ENCODE assay signal across 19 cellular contexts in genomic region chr3:175208316-175208715, GRCh38.
A peak's percentile ranks its signal among the peaks of the same experiment; 100 is the strongest.
DNase-seq lines count a peak whose midpoint lies in the region; ATAC-seq and TF ChIP-seq lines count a peak whose summit lies in the region.
"Had no signal": no experiment of that assay in that cellular context is flagged by ENCODE, and none has a peak within 500 bp of the region (broad histone marks: within the 10 kb centered on the region; RNA-seq: fewer than 3 reads in every experiment).

No MANE protein-coding gene starts in this region.

- TF ChIP-seq POLR2A in breast epithelium (IDR thresholded peaks at IDR 0.05) (no peak), stomach (IDR thresholded peaks at IDR 0.05) (no peak)

- H3K36me3 ChIP-seq in breast epithelium (no peaks in the 10 kb centered on the region), mammary epithelial cell (ENCODE audit: insufficient read depth, low read length) (no peaks in the 10 kb centered on the region), stomach (no peaks in the 10 kb centered on the region), H7 (replicated peaks; ENCODE audit: control insufficient read depth, insufficient read depth, low read length) (no peaks in the 10 kb centered on the region)
- H3K36me3 ChIP-seq: HAP-1, neutrophil, spleen had no signal

- H3K36me3 Mint-ChIP-seq in MCF 10A (ENCODE audit: insufficient read depth, unreplicated experiment), result no peaks in the 10 kb centered on the region

- no peak for TF ChIP-seq EP300 in stomach (IDR thresholded peaks at IDR 0.05)

- H3K79me2 ChIP-seq in mammary epithelial cell (ENCODE audit: insufficient read depth, low read length), result no peaks in the 10 kb centered on the region

- POLR2A ChIA-PET in MCF 10A (lab: Yijun Ruan, JAX), result interaction anchor here (0.6 kb wide), 1 partner anchor 206 kb away, joined by 3 read pairs; no protein-coding TSS in a partner anchor

- ATAC-seq in HG03354 (IDR thresholded peaks at IDR 0.05; ENCODE audit: poor library complexity, severe bottlenecking, unreplicated experiment), result no peak
- ATAC-seq: activated naive CD8-positive, alpha-beta T cell treated with anti-CD3 and anti-CD28 coated beads, Interleukin-2, amount 50 U/mL, for 24 hours had no signal

- intact Hi-C loops in MCF 10A (cut with micrococcal nuclease), result no loop called here
- intact Hi-C loops in breast epithelium (cut with DNase I; ENCODE audit: low total_unique reads), result no loop called here
- intact Hi-C loops in mammary epithelial cell (cut with micrococcal nuclease), result no loop called here
- intact Hi-C loops in stomach (cut with DNase I; ENCODE audit: low total_unique reads), result no loop called here

- H3K4me1 ChIP-seq in breast epithelium (no peaks in the 10 kb centered on the region), mammary epithelial cell (ENCODE audit: insufficient read depth, low read length) (peaks cover 3% of the 10 kb centered on the region), stomach (no peaks in the 10 kb centered on the region)
- H3K4me1 ChIP-seq: spleen had no signal

- DNase-seq in MCF 10A (ENCODE audit: unreplicated experiment) (peak; percentile 38), breast epithelium (ENCODE audit: low spot score in 2 of 2) (no peak), mammary epithelial cell (no peak), iris pigment epithelial cell (ENCODE audit: low read depth) (peak; percentile 73), stomach (no peak), H7 (no peak)
- DNase-seq: activated CD4-positive, alpha-beta T cell treated with anti-CD3 and anti-CD28 coated beads, Interleukin-2, amount 50 U/mL, for 4 hours; activated naive CD8-positive, alpha-beta T cell treated with anti-CD3 and anti-CD28 coated beads, Interleukin-2, amount 50 U/mL, for 24 hours; activated T-cell treated with anti-CD3 and anti-CD28 coated beads, Interleukin-2, amount 50 U/mL, for 48 hours; NCI-H1694 treated with DMSO at 0.1 percent for 48 hours; NCI-H82; spleen; T-helper 9 cell had no signal

- H3K9ac ChIP-seq in mammary epithelial cell (ENCODE audit: insufficient read depth, low read length), result no peak overlapping the region
- H3K9ac ChIP-seq: KMS-11 had no signal

- H3K27me3 ChIP-seq in breast epithelium (no peaks in the 10 kb centered on the region), mammary epithelial cell (ENCODE audit: insufficient read depth, low read length) (no peaks in the 10 kb centered on the region), stomach (no peaks in the 10 kb centered on the region), H7 (ENCODE audit: control insufficient read depth, insufficient read depth, low read length) (no peaks in the 10 kb centered on the region)
- H3K27me3 ChIP-seq: neutrophil, spleen had no signal

- CTCF ChIA-PET in MCF 10A (lab: Yijun Ruan, JAX) (interaction anchor here (0.6 kb wide), 2 partner anchors 62 to 92 kb away, joined by 4 read pairs; no protein-coding TSS in a partner anchor), mammary epithelial cell (lab: Charles Lee; ENCODE audit: low non-redundant PET) (no interaction called here)

- no peak overlapping the region for H3K4me3 Mint-ChIP-seq in MCF 10A (ENCODE audit: unreplicated experiment)
- H3K4me3 Mint-ChIP-seq: activated naive CD8-positive, alpha-beta T cell treated with anti-CD3 and anti-CD28 coated beads, Interleukin-2, amount 50 U/mL, for 24 hours; dendritic cell treated with granulocyte-macrophage colony-stimulating factor and Interleukin-4, amounts not matched to agents 40 ng/mL and 50 ng/mL, for 4 days had no signal

- dilution Hi-C loops in mammary epithelial cell (cut with HindIII; ENCODE audit: low sequenced_read_pairs), result no loop called here

- H3K4me3 ChIP-seq in breast epithelium, result no peak overlapping the region
- no peak overlapping the region for H3K4me3 ChIP-seq in mammary epithelial cell (replicated peaks in 1 of 3; ENCODE audit: insufficient read depth in 1 of 3, low read depth in 2 of 3, low read length in 3 of 3)
- no peak overlapping the region for H3K4me3 ChIP-seq in stomach
- H3K4me3 ChIP-seq in H7 (ENCODE audit: insufficient read depth, low read depth, low read length), result no peak overlapping the region
- H3K4me3 ChIP-seq: HAP-1, spleen had no signal

- H3K9me3 Mint-ChIP-seq in MCF 10A (ENCODE audit: unreplicated experiment), result peaks cover 20% of the 10 kb centered on the region

- no peaks in the 10 kb centered on the region for H4K20me1 ChIP-seq in mammary epithelial cell (ENCODE audit: insufficient read depth, low read length)

- H3K27ac ChIP-seq in breast epithelium (no peak overlapping the region), mammary epithelial cell (ENCODE audit: insufficient read depth, low read depth, low read length) (no peak overlapping the region), temporal lobe (ENCODE audit: low read depth, low read length) (peak overlapping the region; percentile 46), stomach (no peak overlapping the region)
- H3K27ac ChIP-seq: KMS-11, neutrophil, spleen had no signal

- H3K4me2 ChIP-seq in mammary epithelial cell (ENCODE audit: insufficient read depth, low read depth, low read length), result no peak overlapping the region
- H3K4me2 ChIP-seq: KMS-11 had no signal

- H3K4me1 Mint-ChIP-seq in MCF 10A (ENCODE audit: insufficient read depth, unreplicated experiment), result peaks cover 15% of the 10 kb centered on the region
- H3K4me1 Mint-ChIP-seq: activated naive CD8-positive, alpha-beta T cell treated with anti-CD3 and anti-CD28 coated beads, Interleukin-2, amount 50 U/mL, for 24 hours had no signal

- in situ Hi-C loops in mammary epithelial cell (cut with MboI; ENCODE audit: low sequenced_read_pairs in 2 of 2), result no loop called here

- H2AFZ ChIP-seq in mammary epithelial cell (ENCODE audit: low read depth, low read length), result peak overlapping the region; percentile 2

- TF ChIP-seq CTCF in MCF 10A (IDR thresholded peaks at IDR 0.05; ENCODE audit: unreplicated experiment) (no peak), breast epithelium (IDR thresholded peaks at IDR 0.05) (no peak), mammary epithelial cell (conservative IDR thresholded peaks at IDR 0.05 in 1 of 2, IDR thresholded peaks at IDR 0.05 in 1 of 2; ENCODE audit: extremely low read depth in 1 of 2, insufficient read depth in 1 of 2, low read depth in 1 of 2, low read length in 2 of 2) (no peak), stomach (IDR thresholded peaks at IDR 0.05) (no peak)

- BruUV-seq in MCF 10A (replicated peaks; lab: Mats Ljungman, UMichigan) (no TSS peak), mammary epithelial cell (replicated peaks; lab: Mats Ljungman, UMichigan) (no TSS peak)

- H3K27me3 Mint-ChIP-seq in MCF 10A (ENCODE audit: insufficient read depth, unreplicated experiment), result no peaks in the 10 kb centered on the region
- H3K27me3 Mint-ChIP-seq: activated naive CD8-positive, alpha-beta T cell treated with anti-CD3 and anti-CD28 coated beads, Interleukin-2, amount 50 U/mL, for 24 hours; dendritic cell treated with granulocyte-macrophage colony-stimulating factor and Interleukin-4, amounts not matched to agents 40 ng/mL and 50 ng/mL, for 4 days had no signal

- H3K9me3 ChIP-seq in breast epithelium (no peaks in the 10 kb centered on the region), mammary epithelial cell (replicated peaks; ENCODE audit: insufficient read depth, low read length) (no peaks in the 10 kb centered on the region), stomach (no peaks in the 10 kb centered on the region)
- H3K9me3 ChIP-seq: HAP-1, neutrophil had no signal

- WGBS in mammary epithelial cell (ENCODE audit: low coverage, missing lambda C conversion rate), result 93% methylated on average over 5 of the region's 5 CpGs
- 64 to 69% (median 68%) methylated on average over 5 of the region's 5 CpGs for WGBS in stomach, 5 donors

- H3K27ac Mint-ChIP-seq in MCF 10A (ENCODE audit: low read depth, unreplicated experiment), result no peak overlapping the region
- H3K27ac Mint-ChIP-seq: activated naive CD8-positive, alpha-beta T cell treated with anti-CD3 and anti-CD28 coated beads, Interleukin-2, amount 50 U/mL, for 24 hours; dendritic cell treated with granulocyte-macrophage colony-stimulating factor and Interleukin-4, amounts not matched to agents 40 ng/mL and 50 ng/mL, for 4 days had no signal

Comparison
In these comparisons a context has a peak if more than half of its experiments do, and no peak if none do; other contexts are left out.
1. DNase-seq: peak in MCF 10A (single experiment) and iris pigment epithelial cell (single experiment); none in breast epithelium (0 of 2), mammary epithelial cell (single experiment), stomach (single experiment) and H7 (single experiment).